In the genomic region with DNA sequence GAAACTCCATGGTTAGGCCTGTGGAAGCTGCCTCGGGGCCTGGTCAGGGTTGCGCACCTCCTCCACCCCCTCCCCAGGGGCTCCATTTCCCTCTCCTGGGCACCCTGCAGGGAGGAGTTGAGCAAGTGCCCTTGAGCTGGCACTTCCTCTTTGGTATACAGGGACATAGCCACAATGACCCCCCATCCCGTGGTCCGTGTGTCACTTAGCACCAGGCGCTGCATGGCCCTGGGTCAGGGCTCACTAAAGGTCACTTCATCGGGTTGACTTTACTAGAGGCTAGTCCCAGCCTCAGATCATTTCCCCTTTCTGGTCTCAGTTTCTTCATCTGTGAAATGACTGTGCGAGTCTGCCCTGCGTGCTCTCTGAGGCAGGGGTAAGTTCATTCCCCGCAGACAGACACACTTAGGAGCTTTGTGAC, we compare ENCODE assay signal across 10 cellular contexts. TPM values are rescaled to one million over a fixed set of nuclear protein-coding genes. Genes with fewer than 3 reads are reported as not detected.
DNase-seq lines count a peak whose midpoint lies in the region; ATAC-seq and TF ChIP-seq lines count a peak whose summit lies in the region.
"Had no signal": no experiment of that assay in that cellular context is flagged by ENCODE, and none has a peak within 500 bp of the region (broad histone marks: within the 10 kb centered on the region; RNA-seq: fewer than 3 reads in every experiment).

No MANE protein-coding gene starts in this region.

- H3K9me3 Mint-ChIP-seq in activated naive CD4-positive, alpha-beta T cell treated with anti-CD3 and anti-CD28 coated beads for 36 hours: no peaks in the 10 kb centered on the region
- no peaks in the 10 kb centered on the region for H3K9me3 Mint-ChIP-seq in endothelial cell (ENCODE audit: unreplicated experiment)

- TF ChIP-seq POLR2A in sigmoid colon (IDR thresholded peaks at IDR 0.05): no peak

- H3K36me3 Mint-ChIP-seq in T-helper 17 cell (ENCODE audit: low read depth) (no peaks in the 10 kb centered on the region), endothelial cell (ENCODE audit: low read depth, unreplicated experiment) (no peaks in the 10 kb centered on the region)
- H3K36me3 Mint-ChIP-seq in activated naive CD4-positive, alpha-beta T cell treated with anti-CD3 and anti-CD28 coated beads for 36 hours (ENCODE audit: low read depth): no peaks in the 10 kb centered on the region

- H3K27ac ChIP-seq in sigmoid colon: peak overlapping the region; percentile 88 to 95 (median 92)

- H3K9me3 ChIP-seq in T-helper 17 cell (ENCODE audit: control insufficient read depth, low read length, poor library complexity, severe bottlenecking) (no peaks in the 10 kb centered on the region), sigmoid colon (no peaks in the 10 kb centered on the region)

- H3K36me3 ChIP-seq in sigmoid colon: no peaks in the 10 kb centered on the region

- CTCF ChIA-PET in activated naive CD4-positive, alpha-beta T cell treated with anti-CD3 and anti-CD28 coated beads for 36 hours (lab: Charles Lee): interaction anchor here (1.0 to 1.1 kb wide), 2 partner anchors 15 to 31 kb away, joined by 3 read pairs; no protein-coding TSS in a partner anchor

- WGBS in sigmoid colon, 2 donors: 57 to 80% methylated on average over 9 of the region's 9 CpGs

- H3K27me3 ChIP-seq in sigmoid colon: no peaks in the 10 kb centered on the region

- H3K27me3 Mint-ChIP-seq in T-helper 17 cell (no peaks in the 10 kb centered on the region), endothelial cell (ENCODE audit: unreplicated experiment) (peaks cover 5% of the 10 kb centered on the region)
- peaks cover 5% of the 10 kb centered on the region for H3K27me3 Mint-ChIP-seq in activated naive CD4-positive, alpha-beta T cell treated with anti-CD3 and anti-CD28 coated beads for 36 hours (ENCODE audit: low read depth)

- ATAC-seq in GM18868 (IDR thresholded peaks at IDR 0.05; ENCODE audit: unreplicated experiment) (peak; percentile 50), HG02885 (IDR thresholded peaks at IDR 0.05; ENCODE audit: poor library complexity, unreplicated experiment) (peak; percentile 52), T-helper 17 cell (peak; percentile 28)

- no peak overlapping the region for H3K27ac Mint-ChIP-seq in T-helper 17 cell
- H3K27ac Mint-ChIP-seq in activated naive CD4-positive, alpha-beta T cell treated with anti-CD3 and anti-CD28 coated beads for 36 hours: no peak overlapping the region
- H3K27ac Mint-ChIP-seq in endothelial cell (ENCODE audit: unreplicated experiment): no peak overlapping the region

- no peak for TF ChIP-seq EP300 in sigmoid colon (IDR thresholded peaks at IDR 0.05)

- TF ChIP-seq CTCF in sigmoid colon (IDR thresholded peaks at IDR 0.05) (no peak), endothelial cell (IDR thresholded peaks at IDR 0.05; ENCODE audit: unreplicated experiment) (no peak)

- H3K4me3 ChIP-seq in sigmoid colon: no peak overlapping the region

- H3K4me3 Mint-ChIP-seq in T-helper 17 cell (no peak overlapping the region), endothelial cell (ENCODE audit: unreplicated experiment) (no peak overlapping the region)
- H3K4me3 Mint-ChIP-seq in activated naive CD4-positive, alpha-beta T cell treated with anti-CD3 and anti-CD28 coated beads for 36 hours: no peak overlapping the region

- H3K4me1 ChIP-seq in sigmoid colon: peaks cover 0 to 74% (median 65%) of the 10 kb centered on the region in 4 donors

- DNase-seq in T-helper 17 cell (no peak), sigmoid colon (peak; percentile 82), NCI-H2171 (lab: John Stamatoyannopoulos, UW) (no peak), midbrain (lab: John Stamatoyannopoulos, UW) (no peak), endothelial cell (ENCODE audit: low spot score) (no peak)
- DNase-seq in activated naive CD4-positive, alpha-beta T cell treated with anti-CD3 and anti-CD28 coated beads for 36 hours: no peak
- DNase-seq: activated CD4-positive, alpha-beta T cell treated with anti-CD3 and anti-CD28 coated beads for 1 hour; foreskin melanocyte had no signal

- intact Hi-C loops in sigmoid colon (cut with DNase I): no loop called here
- intact Hi-C loops in activated naive CD4-positive, alpha-beta T cell treated with anti-CD3 and anti-CD28 coated beads for 36 hours (cut with micrococcal nuclease): no loop called here

- peaks cover 15% of the 10 kb centered on the region for H3K4me1 Mint-ChIP-seq in T-helper 17 cell
- H3K4me1 Mint-ChIP-seq in activated naive CD4-positive, alpha-beta T cell treated with anti-CD3 and anti-CD28 coated beads for 36 hours (ENCODE audit: low read depth): peaks cover 16% of the 10 kb centered on the region
- peaks cover 17% of the 10 kb centered on the region for H3K4me1 Mint-ChIP-seq in endothelial cell (ENCODE audit: unreplicated experiment)

RNA-seq across cellular contexts. Expression of gene CXXC5, which starts 16.1 kb away (rescaled TPM):
- total RNA-seq in T-helper 17 cell (1 to 10 TPM; 3.2 to 4.3 TPM), sigmoid colon (10 to 100 TPM; 16.7 to 25.3 (median 18.5) TPM), endothelial cell (ENCODE audit: unreplicated experiment) (37.3 TPM)
- polyA plus RNA-seq in sigmoid colon: 10 to 100 TPM; 15.7 to 30.0 (median 28.1) TPM
- 1 to 10 TPM; 1.2 to 1.7 TPM for total RNA-seq in activated naive CD4-positive, alpha-beta T cell treated with anti-CD3 and anti-CD28 coated beads for 36 hours
